Comparison of ENCODE assay signal across 8 cellular contexts in the genomic region with DNA sequence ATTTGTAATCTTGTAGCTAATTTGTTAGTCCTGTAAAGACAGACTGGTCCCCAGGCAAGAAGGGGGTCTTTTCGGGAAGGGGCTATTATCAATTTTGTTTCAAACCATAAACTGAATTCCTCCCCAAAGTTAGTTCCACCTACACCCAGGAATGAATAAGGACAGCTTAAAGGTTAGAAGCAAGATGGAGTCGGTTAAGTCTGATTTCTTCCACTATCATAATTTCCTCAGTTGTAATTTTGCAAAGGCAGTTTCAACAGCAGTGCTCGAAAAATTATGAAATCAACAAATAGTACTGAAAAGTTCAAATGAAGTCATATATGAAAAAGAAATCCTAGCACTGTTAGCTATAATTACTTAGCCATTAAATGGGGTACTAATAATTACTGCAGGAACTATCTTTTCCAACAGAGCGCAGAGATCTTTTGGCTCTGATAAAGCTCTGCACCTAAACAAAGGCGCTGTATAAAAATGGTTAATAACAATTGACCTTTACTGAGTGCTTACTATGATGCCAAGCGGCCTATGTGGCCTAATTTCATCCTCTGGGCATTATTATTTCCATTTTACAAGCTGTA. TPM values are rescaled to one million over a fixed set of nuclear protein-coding genes. Genes with fewer than 3 reads are reported as not detected.
DNase-seq lines count a peak whose midpoint lies in the region; ATAC-seq, FAIRE-seq and TF ChIP-seq lines count a peak whose summit lies in the region.

No MANE protein-coding gene starts in this region.

- peaks cover 0 to 37% of the 10 kb centered on the region in 2 donors for H3K4me1 ChIP-seq in right atrium auricular region
- H3K4me1 ChIP-seq in mucosa of descending colon (ENCODE audit: low read depth), result peaks cover 20% of the 10 kb centered on the region
- peaks cover 0 to 11% of the 10 kb centered on the region in 2 donors for H3K4me1 ChIP-seq in aorta (ENCODE audit: control insufficient read depth in 1 of 2, insufficient read depth in 2 of 2, low read length in 2 of 2)

- no peak for FAIRE-seq in GM12891 (lab: Jason Lieb, UNC)

- DNase-seq in right atrium auricular region (ENCODE audit: low spot score), result no peak
- DNase-seq in cardiac septum (ENCODE audit: low spot score), result no peak
- no peak for DNase-seq in cardiac fibroblast (ENCODE audit: low read depth in 2 of 2)
- no peak for DNase-seq in mucosa of descending colon
- DNase-seq in aorta, result no peak
- no peak for DNase-seq in stimulated activated CD4-positive, alpha-beta T cell treated with anti-CD3 and anti-CD28 coated beads, Interleukin-2, amount 100 ng/mL, for 48 hours
- no peak for DNase-seq in epidermal melanocyte (ENCODE audit: insufficient read length, low spot score)
- no peak for DNase-seq in GM12891 (ENCODE audit: insufficient read length, low spot score)

- H3K4me3 ChIP-seq in right atrium auricular region, result peak overlapping the region; percentile 90
- peak overlapping the region; percentile 89 to 97 for H3K4me3 ChIP-seq in cardiac fibroblast (replicated peaks in 1 of 2; ENCODE audit: low read depth in 2 of 2, low read length in 2 of 2)
- H3K4me3 ChIP-seq in mucosa of descending colon, result peak overlapping the region; percentile 65
- H3K4me3 ChIP-seq in aorta (ENCODE audit: low read length in 2 of 2), result peak overlapping the region; percentile 80 to 84

- H3K9me3 ChIP-seq in right atrium auricular region (no peaks in the 10 kb centered on the region), mucosa of descending colon (no peaks in the 10 kb centered on the region), aorta (ENCODE audit: control insufficient read depth, low read length) (no peaks in the 10 kb centered on the region)

- TF ChIP-seq CTCF in right atrium auricular region (IDR thresholded peaks at IDR 0.05) (no peak), cardiac fibroblast (IDR thresholded peaks at IDR 0.05; ENCODE audit: low read depth, low read length) (no peak), mucosa of descending colon (IDR thresholded peaks at IDR 0.05) (no peak)

- no peak for TF ChIP-seq POLR2A in GM12891 (IDR thresholded peaks at IDR 0.05; ENCODE audit: low read depth, low read length)

- WGBS in aorta, 2 donors, result 34 to 35% methylated on average over 6 of the region's 6 CpGs

- H3K27ac ChIP-seq in right atrium auricular region (peak overlapping the region; percentile 87 to 90), aorta (ENCODE audit: low read depth in 1 of 2, low read length in 2 of 2) (peak overlapping the region; percentile 97 to 100)

- H3K36me3 ChIP-seq in right atrium auricular region, result peaks cover 20% of the 10 kb centered on the region
- no peaks in the 10 kb centered on the region for H3K36me3 ChIP-seq in mucosa of descending colon (ENCODE audit: low read depth)
- H3K36me3 ChIP-seq in aorta (ENCODE audit: control insufficient read depth in 1 of 2, insufficient read depth in 2 of 2, low read length in 1 of 2), result no peaks in the 10 kb centered on the region

- H3K27me3 ChIP-seq in right atrium auricular region (no peaks in the 10 kb centered on the region), aorta (ENCODE audit: control insufficient read depth in 1 of 2, insufficient read depth in 2 of 2, low read length in 1 of 2) (no peaks in the 10 kb centered on the region)

- intact Hi-C loops in cardiac septum (cut with DNase I), result no loop called here
- intact Hi-C loops in mucosa of descending colon (cut with DNase I, micrococcal nuclease), result no loop called here
- intact Hi-C loops in aorta (cut with DNase I), result no loop called here

- ATAC-seq in mucosa of descending colon (no peak), aorta (ENCODE audit: low FRiP score) (no peak)

TF ChIP-seq in GM12891, 5 proteins besides CTCF, POLR2A, EP300 and RAD21:
- TF ChIP-seq SPI1 (IDR thresholded peaks at IDR 0.05; ENCODE audit: low read depth, low read length), result no peak
- no peak for TF ChIP-seq PAX5 (IDR thresholded peaks at IDR 0.05; ENCODE audit: insufficient read depth, low read length, severe bottlenecking)
- no peak for TF ChIP-seq TAF1 (IDR thresholded peaks at IDR 0.05; ENCODE audit: low read depth, low read length)
- no peak for TF ChIP-seq POU2F2 (IDR thresholded peaks at IDR 0.05; ENCODE audit: low read depth, low read length)
- TF ChIP-seq POLR2AphosphoS5 (IDR thresholded peaks at IDR 0.05; ENCODE audit: low read depth, low read length), result no peak
TF ChIP-seq in GM12891: peak in this region for 0.

RNA-seq across cellular contexts. Expression of gene SEC24C, which starts 0.8 kb away (rescaled TPM):
- total RNA-seq in right atrium auricular region (10 to 100 TPM; 38.5 to 51.8 TPM), cardiac septum (55.1 TPM), mucosa of descending colon (10 to 100 TPM; 64.5 to 73.6 (median 71.2) TPM), aorta (10 to 100 TPM; 61.4 to 69.3 TPM)
- polyA plus RNA-seq in aorta, result 10 to 100 TPM; 13.5 to 49.4 TPM
- polyA plus RNA-seq in GM12891 (2012; ENCODE audit: low read depth, missing spikeins), result 61.0 TPM

RNA-seq across cellular contexts. Expression of gene CHCHD1, which starts 38.4 kb away (rescaled TPM):
- 10 to 100 TPM; 28.3 to 32.7 TPM for total RNA-seq in right atrium auricular region
- 19.5 TPM for total RNA-seq in cardiac septum
- 10 to 100 TPM; 19.8 to 26.2 (median 22.7) TPM for total RNA-seq in mucosa of descending colon
- total RNA-seq in aorta, result 10 to 100 TPM; 13.2 to 13.7 TPM
- 10 to 100 TPM; 30.2 to 58.9 TPM for polyA plus RNA-seq in aorta
- 79.1 TPM for polyA plus RNA-seq in GM12891 (2012; ENCODE audit: low read depth, missing spikeins)

RNA-seq across cellular contexts. Expression of gene ZSWIM8, which starts 42.0 kb away (rescaled TPM):
- total RNA-seq in right atrium auricular region, result 10 to 100 TPM; 37.6 to 63.2 TPM
- total RNA-seq in cardiac septum, result 57.1 TPM
- total RNA-seq in mucosa of descending colon, result 100 to 1,000 TPM in 1 of 3 donors, 10 to 100 TPM in 2; 72.5 to 119 (median 90.1) TPM
- total RNA-seq in aorta, result 100 to 1,000 TPM; 116 to 137 TPM
- polyA plus RNA-seq in aorta, result 100 to 1,000 TPM in 1 of 2 donors, 10 to 100 TPM in 1; 75.1 to 314 TPM
- polyA plus RNA-seq in GM12891 (2012; ENCODE audit: low read depth, missing spikeins), result 51.6 TPM

RNA-seq across cellular contexts. Expression of gene AGAP5, which starts 45.5 kb away (rescaled TPM):
- total RNA-seq in right atrium auricular region, result 1 to 10 TPM; 1.5 to 1.9 TPM
- 5.2 TPM for total RNA-seq in cardiac septum
- 10 to 100 TPM in 1 of 3 donors, 1 to 10 TPM in 2; 6.4 to 12.8 (median 10.0) TPM for total RNA-seq in mucosa of descending colon
- total RNA-seq in aorta, result 10 to 100 TPM in 1 of 2 donors, 1 to 10 TPM in 1; 8.1 to 13.2 TPM
- polyA plus RNA-seq in aorta, result 1 to 10 TPM; 1.5 to 5.4 TPM
- 2.6 TPM for polyA plus RNA-seq in GM12891 (2012; ENCODE audit: low read depth, missing spikeins)
